1 cellular context compared by ENCODE assay signal in genomic region chr12:121892673-121893561, GRCh38.
A peak's percentile ranks its signal among the peaks of the same experiment; 100 is the strongest.
TF ChIP-seq lines count a peak whose summit lies in the region.

No MANE protein-coding gene starts in this region.

TF ChIP-seq in K562, 482 proteins besides CTCF, POLR2A, EP300 and RAD21 (continued from another document and continues in another):
- TF ChIP-seq ZNF518B (CRISPR knock-in tag; IDR thresholded peaks at IDR 0.05) (no peak), ZNF239 (CRISPR knock-in tag; IDR thresholded peaks at IDR 0.05) (no peak), SRSF3 (IDR thresholded peaks at IDR 0.05; ENCODE audit: insufficient read depth, low read length) (no peak), ZNF3 (CRISPR knock-in tag; IDR thresholded peaks at IDR 0.05) (no peak), PPARD (CRISPR knock-in tag; IDR thresholded peaks at IDR 0.05) (no peak), ZNF57 (CRISPR knock-in tag; IDR thresholded peaks at IDR 0.05) (no peak), FOXK2 (conservative IDR thresholded peaks at IDR 0.05 in 1 of 2, IDR thresholded peaks at IDR 0.05 in 1 of 2; ENCODE audit: low read depth in 2 of 2) (peak; percentile 31 to 53; a peak in 2 of 4 replicates), ELF1 (tag; IDR thresholded peaks at IDR 0.05) (no peak), ZNF12 (CRISPR knock-in tag; IDR thresholded peaks at IDR 0.05) (no peak), ZNF830 (CRISPR knock-in tag; IDR thresholded peaks at IDR 0.05) (no peak), GABPB1 (CRISPR knock-in tag; IDR thresholded peaks at IDR 0.05) (no peak), CBX5 (IDR thresholded peaks at IDR 0.05; ENCODE audit: borderline replicate concordance, low read depth) (no peak), RBM15 (IDR thresholded peaks at IDR 0.05; ENCODE audit: insufficient read depth, low read length) (no peak), BRD9 (IDR thresholded peaks at IDR 0.05; ENCODE audit: low read depth, partially characterized antibody) (no peak), MCM5 (IDR thresholded peaks at IDR 0.05; ENCODE audit: low read depth) (no peak), BCOR (IDR thresholded peaks at IDR 0.05) (no peak), HDAC1 (IDR thresholded peaks at IDR 0.05) (0 out of 4 replicates have a peak, but pooled peaks of 1 of the 2 experiments have one; percentile 33), MTA3 (IDR thresholded peaks at IDR 0.05; ENCODE audit: borderline replicate concordance) (peak; percentile 43; the same call in 1 of the 2 replicates), ZNF551 (CRISPR knock-in tag; IDR thresholded peaks at IDR 0.05) (no peak), ERF (CRISPR knock-in tag; IDR thresholded peaks at IDR 0.05) (no peak), NFIC (IDR thresholded peaks at IDR 0.05) (no peak), ZBTB8A (IDR thresholded peaks at IDR 0.05; ENCODE audit: partially characterized antibody) (no peak), DPF2 (IDR thresholded peaks at IDR 0.05) (peak; percentile 79), NONO (IDR thresholded peaks at IDR 0.05; ENCODE audit: low read depth in 2 of 2, low read length in 1 of 2) (0 out of 4 replicates have a peak, but pooled peaks of 1 of the 2 experiments have one; percentile 14), CTBP1 (IDR thresholded peaks at IDR 0.05; ENCODE audit: borderline replicate concordance) (0 out of 2 replicates have a peak, but pooled peaks have one; percentile 15), RFX5 (IDR thresholded peaks at IDR 0.05; ENCODE audit: low read depth, low read length) (no peak), ILF3 (IDR thresholded peaks at IDR 0.05; ENCODE audit: borderline replicate concordance) (no peak), NR2C1 (IDR thresholded peaks at IDR 0.05) (0 out of 2 replicates have a peak, but pooled peaks have one; percentile 28), NR2C1 (tag; IDR thresholded peaks at IDR 0.05) (no peak), NFYB (IDR thresholded peaks at IDR 0.05; ENCODE audit: extremely low read depth, insufficient read length) (no peak)
- TF ChIP-seq, protein P1, sequence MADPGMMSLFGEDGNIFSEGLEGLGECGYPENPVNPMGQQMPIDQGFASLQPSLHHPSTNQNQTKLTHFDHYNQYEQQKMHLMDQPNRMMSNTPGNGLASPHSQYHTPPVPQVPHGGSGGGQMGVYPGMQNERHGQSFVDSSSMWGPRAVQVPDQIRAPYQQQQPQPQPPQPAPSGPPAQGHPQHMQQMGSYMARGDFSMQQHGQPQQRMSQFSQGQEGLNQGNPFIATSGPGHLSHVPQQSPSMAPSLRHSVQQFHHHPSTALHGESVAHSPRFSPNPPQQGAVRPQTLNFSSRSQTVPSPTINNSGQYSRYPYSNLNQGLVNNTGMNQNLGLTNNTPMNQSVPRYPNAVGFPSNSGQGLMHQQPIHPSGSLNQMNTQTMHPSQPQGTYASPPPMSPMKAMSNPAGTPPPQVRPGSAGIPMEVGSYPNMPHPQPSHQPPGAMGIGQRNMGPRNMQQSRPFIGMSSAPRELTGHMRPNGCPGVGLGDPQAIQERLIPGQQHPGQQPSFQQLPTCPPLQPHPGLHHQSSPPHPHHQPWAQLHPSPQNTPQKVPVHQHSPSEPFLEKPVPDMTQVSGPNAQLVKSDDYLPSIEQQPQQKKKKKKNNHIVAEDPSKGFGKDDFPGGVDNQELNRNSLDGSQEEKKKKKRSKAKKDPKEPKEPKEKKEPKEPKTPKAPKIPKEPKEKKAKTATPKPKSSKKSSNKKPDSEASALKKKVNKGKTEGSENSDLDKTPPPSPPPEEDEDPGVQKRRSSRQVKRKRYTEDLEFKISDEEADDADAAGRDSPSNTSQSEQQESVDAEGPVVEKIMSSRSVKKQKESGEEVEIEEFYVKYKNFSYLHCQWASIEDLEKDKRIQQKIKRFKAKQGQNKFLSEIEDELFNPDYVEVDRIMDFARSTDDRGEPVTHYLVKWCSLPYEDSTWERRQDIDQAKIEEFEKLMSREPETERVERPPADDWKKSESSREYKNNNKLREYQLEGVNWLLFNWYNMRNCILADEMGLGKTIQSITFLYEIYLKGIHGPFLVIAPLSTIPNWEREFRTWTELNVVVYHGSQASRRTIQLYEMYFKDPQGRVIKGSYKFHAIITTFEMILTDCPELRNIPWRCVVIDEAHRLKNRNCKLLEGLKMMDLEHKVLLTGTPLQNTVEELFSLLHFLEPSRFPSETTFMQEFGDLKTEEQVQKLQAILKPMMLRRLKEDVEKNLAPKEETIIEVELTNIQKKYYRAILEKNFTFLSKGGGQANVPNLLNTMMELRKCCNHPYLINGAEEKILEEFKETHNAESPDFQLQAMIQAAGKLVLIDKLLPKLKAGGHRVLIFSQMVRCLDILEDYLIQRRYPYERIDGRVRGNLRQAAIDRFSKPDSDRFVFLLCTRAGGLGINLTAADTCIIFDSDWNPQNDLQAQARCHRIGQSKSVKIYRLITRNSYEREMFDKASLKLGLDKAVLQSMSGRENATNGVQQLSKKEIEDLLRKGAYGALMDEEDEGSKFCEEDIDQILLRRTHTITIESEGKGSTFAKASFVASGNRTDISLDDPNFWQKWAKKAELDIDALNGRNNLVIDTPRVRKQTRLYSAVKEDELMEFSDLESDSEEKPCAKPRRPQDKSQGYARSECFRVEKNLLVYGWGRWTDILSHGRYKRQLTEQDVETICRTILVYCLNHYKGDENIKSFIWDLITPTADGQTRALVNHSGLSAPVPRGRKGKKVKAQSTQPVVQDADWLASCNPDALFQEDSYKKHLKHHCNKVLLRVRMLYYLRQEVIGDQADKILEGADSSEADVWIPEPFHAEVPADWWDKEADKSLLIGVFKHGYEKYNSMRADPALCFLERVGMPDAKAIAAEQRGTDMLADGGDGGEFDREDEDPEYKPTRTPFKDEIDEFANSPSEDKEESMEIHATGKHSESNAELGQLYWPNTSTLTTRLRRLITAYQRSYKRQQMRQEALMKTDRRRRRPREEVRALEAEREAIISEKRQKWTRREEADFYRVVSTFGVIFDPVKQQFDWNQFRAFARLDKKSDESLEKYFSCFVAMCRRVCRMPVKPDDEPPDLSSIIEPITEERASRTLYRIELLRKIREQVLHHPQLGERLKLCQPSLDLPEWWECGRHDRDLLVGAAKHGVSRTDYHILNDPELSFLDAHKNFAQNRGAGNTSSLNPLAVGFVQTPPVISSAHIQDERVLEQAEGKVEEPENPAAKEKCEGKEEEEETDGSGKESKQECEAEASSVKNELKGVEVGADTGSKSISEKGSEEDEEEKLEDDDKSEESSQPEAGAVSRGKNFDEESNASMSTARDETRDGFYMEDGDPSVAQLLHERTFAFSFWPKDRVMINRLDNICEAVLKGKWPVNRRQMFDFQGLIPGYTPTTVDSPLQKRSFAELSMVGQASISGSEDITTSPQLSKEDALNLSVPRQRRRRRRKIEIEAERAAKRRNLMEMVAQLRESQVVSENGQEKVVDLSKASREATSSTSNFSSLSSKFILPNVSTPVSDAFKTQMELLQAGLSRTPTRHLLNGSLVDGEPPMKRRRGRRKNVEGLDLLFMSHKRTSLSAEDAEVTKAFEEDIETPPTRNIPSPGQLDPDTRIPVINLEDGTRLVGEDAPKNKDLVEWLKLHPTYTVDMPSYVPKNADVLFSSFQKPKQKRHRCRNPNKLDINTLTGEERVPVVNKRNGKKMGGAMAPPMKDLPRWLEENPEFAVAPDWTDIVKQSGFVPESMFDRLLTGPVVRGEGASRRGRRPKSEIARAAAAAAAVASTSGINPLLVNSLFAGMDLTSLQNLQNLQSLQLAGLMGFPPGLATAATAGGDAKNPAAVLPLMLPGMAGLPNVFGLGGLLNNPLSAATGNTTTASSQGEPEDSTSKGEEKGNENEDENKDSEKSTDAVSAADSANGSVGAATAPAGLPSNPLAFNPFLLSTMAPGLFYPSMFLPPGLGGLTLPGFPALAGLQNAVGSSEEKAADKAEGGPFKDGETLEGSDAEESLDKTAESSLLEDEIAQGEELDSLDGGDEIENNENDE (IDR thresholded peaks at IDR 0.05; ENCODE audit: low read depth, low read length): no peak
- TF ChIP-seq, protein P2, sequence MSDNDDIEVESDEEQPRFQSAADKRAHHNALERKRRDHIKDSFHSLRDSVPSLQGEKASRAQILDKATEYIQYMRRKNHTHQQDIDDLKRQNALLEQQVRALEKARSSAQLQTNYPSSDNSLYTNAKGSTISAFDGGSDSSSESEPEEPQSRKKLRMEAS (CRISPR knock-in tag; IDR thresholded peaks at IDR 0.05): 0 out of 2 replicates have a peak, but pooled peaks have one; percentile 10
- TF ChIP-seq, protein P3, sequence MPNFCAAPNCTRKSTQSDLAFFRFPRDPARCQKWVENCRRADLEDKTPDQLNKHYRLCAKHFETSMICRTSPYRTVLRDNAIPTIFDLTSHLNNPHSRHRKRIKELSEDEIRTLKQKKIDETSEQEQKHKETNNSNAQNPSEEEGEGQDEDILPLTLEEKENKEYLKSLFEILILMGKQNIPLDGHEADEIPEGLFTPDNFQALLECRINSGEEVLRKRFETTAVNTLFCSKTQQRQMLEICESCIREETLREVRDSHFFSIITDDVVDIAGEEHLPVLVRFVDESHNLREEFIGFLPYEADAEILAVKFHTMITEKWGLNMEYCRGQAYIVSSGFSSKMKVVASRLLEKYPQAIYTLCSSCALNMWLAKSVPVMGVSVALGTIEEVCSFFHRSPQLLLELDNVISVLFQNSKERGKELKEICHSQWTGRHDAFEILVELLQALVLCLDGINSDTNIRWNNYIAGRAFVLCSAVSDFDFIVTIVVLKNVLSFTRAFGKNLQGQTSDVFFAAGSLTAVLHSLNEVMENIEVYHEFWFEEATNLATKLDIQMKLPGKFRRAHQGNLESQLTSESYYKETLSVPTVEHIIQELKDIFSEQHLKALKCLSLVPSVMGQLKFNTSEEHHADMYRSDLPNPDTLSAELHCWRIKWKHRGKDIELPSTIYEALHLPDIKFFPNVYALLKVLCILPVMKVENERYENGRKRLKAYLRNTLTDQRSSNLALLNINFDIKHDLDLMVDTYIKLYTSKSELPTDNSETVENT (CRISPR knock-in tag; IDR thresholded peaks at IDR 0.05): no peak
- TF ChIP-seq, protein P4, sequence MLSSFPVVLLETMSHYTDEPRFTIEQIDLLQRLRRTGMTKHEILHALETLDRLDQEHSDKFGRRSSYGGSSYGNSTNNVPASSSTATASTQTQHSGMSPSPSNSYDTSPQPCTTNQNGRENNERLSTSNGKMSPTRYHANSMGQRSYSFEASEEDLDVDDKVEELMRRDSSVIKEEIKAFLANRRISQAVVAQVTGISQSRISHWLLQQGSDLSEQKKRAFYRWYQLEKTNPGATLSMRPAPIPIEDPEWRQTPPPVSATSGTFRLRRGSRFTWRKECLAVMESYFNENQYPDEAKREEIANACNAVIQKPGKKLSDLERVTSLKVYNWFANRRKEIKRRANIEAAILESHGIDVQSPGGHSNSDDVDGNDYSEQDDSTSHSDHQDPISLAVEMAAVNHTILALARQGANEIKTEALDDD (IDR thresholded peaks at IDR 0.05): peak; percentile 92
- TF ChIP-seq, protein P5, sequence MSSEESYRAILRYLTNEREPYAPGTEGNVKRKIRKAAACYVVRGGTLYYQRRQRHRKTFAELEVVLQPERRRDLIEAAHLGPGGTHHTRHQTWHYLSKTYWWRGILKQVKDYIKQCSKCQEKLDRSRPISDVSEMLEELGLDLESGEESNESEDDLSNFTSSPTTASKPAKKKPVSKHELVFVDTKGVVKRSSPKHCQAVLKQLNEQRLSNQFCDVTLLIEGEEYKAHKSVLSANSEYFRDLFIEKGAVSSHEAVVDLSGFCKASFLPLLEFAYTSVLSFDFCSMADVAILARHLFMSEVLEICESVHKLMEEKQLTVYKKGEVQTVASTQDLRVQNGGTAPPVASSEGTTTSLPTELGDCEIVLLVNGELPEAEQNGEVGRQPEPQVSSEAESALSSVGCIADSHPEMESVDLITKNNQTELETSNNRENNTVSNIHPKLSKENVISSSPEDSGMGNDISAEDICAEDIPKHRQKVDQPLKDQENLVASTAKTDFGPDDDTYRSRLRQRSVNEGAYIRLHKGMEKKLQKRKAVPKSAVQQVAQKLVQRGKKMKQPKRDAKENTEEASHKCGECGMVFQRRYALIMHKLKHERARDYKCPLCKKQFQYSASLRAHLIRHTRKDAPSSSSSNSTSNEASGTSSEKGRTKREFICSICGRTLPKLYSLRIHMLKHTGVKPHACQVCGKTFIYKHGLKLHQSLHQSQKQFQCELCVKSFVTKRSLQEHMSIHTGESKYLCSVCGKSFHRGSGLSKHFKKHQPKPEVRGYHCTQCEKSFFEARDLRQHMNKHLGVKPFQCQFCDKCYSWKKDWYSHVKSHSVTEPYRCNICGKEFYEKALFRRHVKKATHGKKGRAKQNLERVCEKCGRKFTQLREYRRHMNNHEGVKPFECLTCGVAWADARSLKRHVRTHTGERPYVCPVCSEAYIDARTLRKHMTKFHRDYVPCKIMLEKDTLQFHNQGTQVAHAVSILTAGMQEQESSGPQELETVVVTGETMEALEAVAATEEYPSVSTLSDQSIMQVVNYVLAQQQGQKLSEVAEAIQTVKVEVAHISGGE (CRISPR knock-in tag; IDR thresholded peaks at IDR 0.05): no peak
- TF ChIP-seq, protein P6, sequence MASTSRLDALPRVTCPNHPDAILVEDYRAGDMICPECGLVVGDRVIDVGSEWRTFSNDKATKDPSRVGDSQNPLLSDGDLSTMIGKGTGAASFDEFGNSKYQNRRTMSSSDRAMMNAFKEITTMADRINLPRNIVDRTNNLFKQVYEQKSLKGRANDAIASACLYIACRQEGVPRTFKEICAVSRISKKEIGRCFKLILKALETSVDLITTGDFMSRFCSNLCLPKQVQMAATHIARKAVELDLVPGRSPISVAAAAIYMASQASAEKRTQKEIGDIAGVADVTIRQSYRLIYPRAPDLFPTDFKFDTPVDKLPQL (IDR thresholded peaks at IDR 0.05; ENCODE audit: extremely low read depth, insufficient read length): no peak
